ENCODE assay signal across 27 cellular contexts in the genomic region with DNA sequence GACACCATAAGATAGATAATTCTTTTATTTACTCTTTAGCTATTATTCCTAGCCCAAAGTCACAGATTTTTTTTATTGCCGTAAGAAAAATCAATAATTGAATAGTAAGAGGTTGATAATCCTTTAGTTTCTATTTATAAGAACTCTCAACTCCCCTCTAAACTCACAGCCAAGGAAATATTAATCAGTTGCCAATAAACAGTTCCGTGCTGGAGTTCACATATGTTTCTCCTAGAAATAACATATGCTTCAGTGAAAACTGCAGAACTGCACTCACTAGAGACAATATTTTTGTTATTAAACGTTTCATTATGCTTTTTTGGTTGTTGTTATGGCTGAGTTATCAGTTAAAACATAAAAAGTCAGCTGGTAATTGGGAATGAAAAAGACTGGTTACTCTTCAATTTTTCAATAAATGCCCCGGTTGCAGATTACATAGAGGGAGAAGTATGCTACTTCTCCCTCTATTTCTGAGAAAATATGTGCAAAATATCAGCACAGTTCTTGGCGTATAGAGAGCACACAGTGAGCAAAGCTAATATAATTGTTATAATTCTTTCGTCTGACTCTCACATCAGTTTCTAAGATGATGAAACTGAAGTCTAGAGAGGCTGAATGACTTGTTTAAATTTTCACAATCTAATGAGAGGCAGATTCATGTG.
DNase-seq lines count a peak whose midpoint lies in the region; ATAC-seq, FAIRE-seq and TF ChIP-seq lines count a peak whose summit lies in the region.
"Had no signal": no experiment of that assay in that cellular context is flagged by ENCODE, and none has a peak within 500 bp of the region (broad histone marks: within the 10 kb centered on the region; RNA-seq: fewer than 3 reads in every experiment).

No MANE protein-coding gene starts in this region.

- H3K4me3 Mint-ChIP-seq in glutamatergic neuron (ENCODE audit: unreplicated experiment) = peak overlapping the region; percentile 7
- H3K4me3 Mint-ChIP-seq: CD14-positive monocyte; CD4-positive, alpha-beta memory T cell; CD4-positive, CD25-positive, alpha-beta regulatory T cell; CD8-positive, alpha-beta memory T cell had no signal

- H3K36me3 Mint-ChIP-seq in glutamatergic neuron (ENCODE audit: unreplicated experiment) = no peaks in the 10 kb centered on the region
- H3K36me3 Mint-ChIP-seq: CD14-positive monocyte; CD4-positive, alpha-beta memory T cell; CD4-positive, CD25-positive, alpha-beta regulatory T cell; CD8-positive, alpha-beta memory T cell had no signal

- peak overlapping the region in 2 of 4 donors; percentile 32 to 47 for H3K27ac ChIP-seq in body of pancreas
- H3K27ac ChIP-seq in kidney (ENCODE audit: low read depth in 2 of 2, low read length in 2 of 2) = no peak overlapping the region
- H3K27ac ChIP-seq: BLaER1 had no signal

- H3K4me1 ChIP-seq in body of pancreas (no peaks in the 10 kb centered on the region), kidney (ENCODE audit: control insufficient read depth in 1 of 2, insufficient read depth in 1 of 2, low read depth in 1 of 2, low read length in 2 of 2) (no peaks in the 10 kb centered on the region)
- H3K4me1 ChIP-seq: BE2C, BLaER1 had no signal

- H3K4me1 Mint-ChIP-seq in glutamatergic neuron (ENCODE audit: low read depth, unreplicated experiment) = peaks cover 22% of the 10 kb centered on the region
- H3K4me1 Mint-ChIP-seq: CD14-positive monocyte; CD4-positive, alpha-beta memory T cell; CD4-positive, CD25-positive, alpha-beta regulatory T cell; CD8-positive, alpha-beta memory T cell had no signal

- no peak for DNase-seq in body of pancreas
- no peak for DNase-seq in glutamatergic neuron
- DNase-seq in kidney = no peak
- DNase-seq in stimulated activated CD4-positive, alpha-beta T cell treated with anti-CD3 and anti-CD28 coated beads, Interleukin-4, amount 100 ng/mL, for 1 hour = no peak
- DNase-seq: 8988T; ACHN; BE2C; C1 segment of cervical spinal cord; CD4-positive, alpha-beta memory T cell; CD4-positive, CD25-positive, alpha-beta regulatory T cell; CD8-positive, alpha-beta memory T cell; COR-L47; DMS 273 treated with DMSO at 0.1 percent for 48 hours; DMS153; DMS53; DMS79; DND-41; EL; GDM1 had no signal

- 24 to 30% methylated on average over 6 of the region's 6 CpGs for WGBS in body of pancreas, 2 donors

- H3K9me3 Mint-ChIP-seq in glutamatergic neuron (ENCODE audit: unreplicated experiment) = peaks cover 3% of the 10 kb centered on the region

- H3K4me3 ChIP-seq in body of pancreas (no peak overlapping the region), kidney (ENCODE audit: low read length in 2 of 2) (no peak overlapping the region)
- H3K4me3 ChIP-seq: BLaER1, GM12878 had no signal

- intact Hi-C loops in body of pancreas (cut with DNase I) (no loop called here), kidney (cut with DNase I) (no loop called here)

- no peak overlapping the region for H3K9ac ChIP-seq in kidney (ENCODE audit: low read length in 2 of 2)
- H3K9ac ChIP-seq: BLaER1 had no signal

- no peak for TF ChIP-seq POLR2A in body of pancreas (IDR thresholded peaks at IDR 0.05)

- TF ChIP-seq CTCF in body of pancreas (IDR thresholded peaks at IDR 0.05) = no peak
- TF ChIP-seq CTCF in glutamatergic neuron (IDR thresholded peaks at IDR 0.05; ENCODE audit: partially characterized antibody, unreplicated experiment) = no peak
- TF ChIP-seq CTCF in kidney (IDR thresholded peaks at IDR 0.05; ENCODE audit: borderline replicate concordance, extremely low read depth, insufficient read depth) = no peak

- H3K9me3 ChIP-seq in body of pancreas (no peaks in the 10 kb centered on the region), kidney (ENCODE audit: control insufficient read depth in 1 of 2, low read length in 2 of 2) (no peaks in the 10 kb centered on the region)
- H3K9me3 ChIP-seq: BE2C, BLaER1 had no signal

- ATAC-seq in body of pancreas (peak; percentile 56), GM18511 (IDR thresholded peaks at IDR 0.05; ENCODE audit: unreplicated experiment) (no peak)
- ATAC-seq: GM12878 had no signal

- H3K27me3 ChIP-seq in body of pancreas = no peaks in the 10 kb centered on the region
- H3K27me3 ChIP-seq: BE2C, BLaER1 had no signal

- peaks cover 2% of the 10 kb centered on the region for H3K27me3 Mint-ChIP-seq in glutamatergic neuron (ENCODE audit: unreplicated experiment)
- H3K27me3 Mint-ChIP-seq: CD4-positive, alpha-beta memory T cell; CD4-positive, CD25-positive, alpha-beta regulatory T cell; CD8-positive, alpha-beta memory T cell had no signal

- peak overlapping the region; percentile 23 for H3K27ac Mint-ChIP-seq in glutamatergic neuron (ENCODE audit: unreplicated experiment)
- H3K27ac Mint-ChIP-seq: CD14-positive monocyte; CD4-positive, alpha-beta memory T cell; CD4-positive, CD25-positive, alpha-beta regulatory T cell; CD8-positive, alpha-beta memory T cell had no signal

- FAIRE-seq in kidney (lab: Jason Lieb, UNC) = no peak
- FAIRE-seq: A204.1, GM12878, GM12892, GM18507, GM19239 had no signal

- no peaks in the 10 kb centered on the region for H3K36me3 ChIP-seq in body of pancreas (replicated peaks in 1 of 2; ENCODE audit: insufficient read depth in 1 of 2, low read depth in 2 of 2)
- no peaks in the 10 kb centered on the region for H3K36me3 ChIP-seq in kidney (ENCODE audit: control insufficient read depth in 1 of 2, insufficient read depth in 2 of 2, low read length in 2 of 2)
- H3K36me3 ChIP-seq: BE2C, BLaER1 had no signal
